1 cellular context compared by ENCODE assay signal in the genomic region with DNA sequence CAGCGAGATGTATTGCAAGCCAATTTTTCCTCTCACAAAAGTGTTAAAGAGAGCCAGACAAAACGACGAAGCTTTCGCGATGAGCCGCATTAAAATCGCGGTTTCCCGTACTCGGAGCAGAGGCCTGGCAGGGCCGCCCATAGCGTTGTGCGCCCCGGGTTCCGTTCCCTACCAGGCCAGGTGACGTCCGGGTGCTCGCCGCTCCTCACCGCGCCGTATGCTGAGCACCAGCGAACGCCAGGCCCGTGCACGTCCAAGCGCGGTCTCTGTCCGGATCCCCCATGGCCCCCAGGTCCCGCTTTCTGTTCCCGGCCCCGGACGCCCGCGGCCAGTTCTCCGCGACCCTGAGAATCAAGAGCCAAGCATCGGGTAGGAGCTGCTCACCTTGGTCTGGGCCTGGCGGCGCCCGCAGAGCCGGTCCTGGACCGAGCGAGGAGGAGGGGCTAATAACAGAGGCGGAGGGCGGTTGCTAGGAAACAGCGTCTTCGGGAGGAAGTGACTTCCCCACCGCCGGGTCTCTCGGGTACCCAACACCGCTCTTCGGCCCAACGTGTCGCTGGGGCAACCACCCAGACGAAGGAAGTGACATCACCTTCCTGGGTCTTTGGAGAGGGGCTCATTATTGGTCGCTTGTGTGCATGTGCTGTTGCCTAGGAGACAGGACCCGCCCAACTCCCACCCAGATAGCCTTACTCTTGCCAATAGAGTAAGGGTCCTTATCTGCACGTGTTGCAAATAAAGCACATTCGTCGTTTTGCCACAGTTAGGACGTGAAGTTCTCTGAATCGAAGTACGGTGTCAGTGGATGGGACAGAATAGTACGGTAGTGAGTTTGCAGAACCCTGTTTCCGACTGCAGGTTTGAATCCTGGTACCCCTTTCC.
TF ChIP-seq lines count a peak whose summit lies in the region.

A gene (minus strand): TSS at position 579 of the 882 bp plus-strand sequence. CDS start 1,115 bp downstream, outside the sequence.

TF ChIP-seq in WTC11, 78 proteins besides CTCF, POLR2A, EP300 and RAD21 (continued from another document):
- TF ChIP-seq, protein P1, sequence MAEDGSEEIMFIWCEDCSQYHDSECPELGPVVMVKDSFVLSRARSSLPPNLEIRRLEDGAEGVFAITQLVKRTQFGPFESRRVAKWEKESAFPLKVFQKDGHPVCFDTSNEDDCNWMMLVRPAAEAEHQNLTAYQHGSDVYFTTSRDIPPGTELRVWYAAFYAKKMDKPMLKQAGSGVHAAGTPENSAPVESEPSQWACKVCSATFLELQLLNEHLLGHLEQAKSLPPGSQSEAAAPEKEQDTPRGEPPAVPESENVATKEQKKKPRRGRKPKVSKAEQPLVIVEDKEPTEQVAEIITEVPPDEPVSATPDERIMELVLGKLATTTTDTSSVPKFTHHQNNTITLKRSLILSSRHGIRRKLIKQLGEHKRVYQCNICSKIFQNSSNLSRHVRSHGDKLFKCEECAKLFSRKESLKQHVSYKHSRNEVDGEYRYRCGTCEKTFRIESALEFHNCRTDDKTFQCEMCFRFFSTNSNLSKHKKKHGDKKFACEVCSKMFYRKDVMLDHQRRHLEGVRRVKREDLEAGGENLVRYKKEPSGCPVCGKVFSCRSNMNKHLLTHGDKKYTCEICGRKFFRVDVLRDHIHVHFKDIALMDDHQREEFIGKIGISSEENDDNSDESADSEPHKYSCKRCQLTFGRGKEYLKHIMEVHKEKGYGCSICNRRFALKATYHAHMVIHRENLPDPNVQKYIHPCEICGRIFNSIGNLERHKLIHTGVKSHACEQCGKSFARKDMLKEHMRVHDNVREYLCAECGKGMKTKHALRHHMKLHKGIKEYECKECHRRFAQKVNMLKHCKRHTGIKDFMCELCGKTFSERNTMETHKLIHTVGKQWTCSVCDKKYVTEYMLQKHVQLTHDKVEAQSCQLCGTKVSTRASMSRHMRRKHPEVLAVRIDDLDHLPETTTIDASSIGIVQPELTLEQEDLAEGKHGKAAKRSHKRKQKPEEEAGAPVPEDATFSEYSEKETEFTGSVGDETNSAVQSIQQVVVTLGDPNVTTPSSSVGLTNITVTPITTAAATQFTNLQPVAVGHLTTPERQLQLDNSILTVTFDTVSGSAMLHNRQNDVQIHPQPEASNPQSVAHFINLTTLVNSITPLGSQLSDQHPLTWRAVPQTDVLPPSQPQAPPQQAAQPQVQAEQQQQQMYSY (CRISPR knock-in tag; IDR thresholded peaks at IDR 0.05), result no peak
- TF ChIP-seq, protein P2, sequence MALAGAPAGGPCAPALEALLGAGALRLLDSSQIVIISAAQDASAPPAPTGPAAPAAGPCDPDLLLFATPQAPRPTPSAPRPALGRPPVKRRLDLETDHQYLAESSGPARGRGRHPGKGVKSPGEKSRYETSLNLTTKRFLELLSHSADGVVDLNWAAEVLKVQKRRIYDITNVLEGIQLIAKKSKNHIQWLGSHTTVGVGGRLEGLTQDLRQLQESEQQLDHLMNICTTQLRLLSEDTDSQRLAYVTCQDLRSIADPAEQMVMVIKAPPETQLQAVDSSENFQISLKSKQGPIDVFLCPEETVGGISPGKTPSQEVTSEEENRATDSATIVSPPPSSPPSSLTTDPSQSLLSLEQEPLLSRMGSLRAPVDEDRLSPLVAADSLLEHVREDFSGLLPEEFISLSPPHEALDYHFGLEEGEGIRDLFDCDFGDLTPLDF (CRISPR knock-in tag; IDR thresholded peaks at IDR 0.05), result no peak
- TF ChIP-seq MXD4 (CRISPR knock-in tag; IDR thresholded peaks at IDR 0.05; ENCODE audit: borderline replicate concordance), result no peak
- TF ChIP-seq, protein P3, sequence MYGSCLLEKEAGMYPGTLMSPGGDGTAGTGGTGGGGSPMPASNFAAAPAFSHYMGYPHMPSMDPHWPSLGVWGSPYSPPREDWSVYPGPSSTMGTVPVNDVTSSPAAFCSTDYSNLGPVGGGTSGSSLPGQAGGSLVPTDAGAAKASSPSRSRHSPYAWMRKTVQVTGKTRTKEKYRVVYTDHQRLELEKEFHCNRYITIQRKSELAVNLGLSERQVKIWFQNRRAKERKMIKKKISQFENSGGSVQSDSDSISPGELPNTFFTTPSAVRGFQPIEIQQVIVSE (CRISPR knock-in tag; IDR thresholded peaks at IDR 0.05; ENCODE audit: borderline replicate concordance), result no peak
- TF ChIP-seq, protein P4, sequence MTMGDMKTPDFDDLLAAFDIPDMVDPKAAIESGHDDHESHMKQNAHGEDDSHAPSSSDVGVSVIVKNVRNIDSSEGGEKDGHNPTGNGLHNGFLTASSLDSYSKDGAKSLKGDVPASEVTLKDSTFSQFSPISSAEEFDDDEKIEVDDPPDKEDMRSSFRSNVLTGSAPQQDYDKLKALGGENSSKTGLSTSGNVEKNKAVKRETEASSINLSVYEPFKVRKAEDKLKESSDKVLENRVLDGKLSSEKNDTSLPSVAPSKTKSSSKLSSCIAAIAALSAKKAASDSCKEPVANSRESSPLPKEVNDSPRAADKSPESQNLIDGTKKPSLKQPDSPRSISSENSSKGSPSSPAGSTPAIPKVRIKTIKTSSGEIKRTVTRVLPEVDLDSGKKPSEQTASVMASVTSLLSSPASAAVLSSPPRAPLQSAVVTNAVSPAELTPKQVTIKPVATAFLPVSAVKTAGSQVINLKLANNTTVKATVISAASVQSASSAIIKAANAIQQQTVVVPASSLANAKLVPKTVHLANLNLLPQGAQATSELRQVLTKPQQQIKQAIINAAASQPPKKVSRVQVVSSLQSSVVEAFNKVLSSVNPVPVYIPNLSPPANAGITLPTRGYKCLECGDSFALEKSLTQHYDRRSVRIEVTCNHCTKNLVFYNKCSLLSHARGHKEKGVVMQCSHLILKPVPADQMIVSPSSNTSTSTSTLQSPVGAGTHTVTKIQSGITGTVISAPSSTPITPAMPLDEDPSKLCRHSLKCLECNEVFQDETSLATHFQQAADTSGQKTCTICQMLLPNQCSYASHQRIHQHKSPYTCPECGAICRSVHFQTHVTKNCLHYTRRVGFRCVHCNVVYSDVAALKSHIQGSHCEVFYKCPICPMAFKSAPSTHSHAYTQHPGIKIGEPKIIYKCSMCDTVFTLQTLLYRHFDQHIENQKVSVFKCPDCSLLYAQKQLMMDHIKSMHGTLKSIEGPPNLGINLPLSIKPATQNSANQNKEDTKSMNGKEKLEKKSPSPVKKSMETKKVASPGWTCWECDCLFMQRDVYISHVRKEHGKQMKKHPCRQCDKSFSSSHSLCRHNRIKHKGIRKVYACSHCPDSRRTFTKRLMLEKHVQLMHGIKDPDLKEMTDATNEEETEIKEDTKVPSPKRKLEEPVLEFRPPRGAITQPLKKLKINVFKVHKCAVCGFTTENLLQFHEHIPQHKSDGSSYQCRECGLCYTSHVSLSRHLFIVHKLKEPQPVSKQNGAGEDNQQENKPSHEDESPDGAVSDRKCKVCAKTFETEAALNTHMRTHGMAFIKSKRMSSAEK (CRISPR knock-in tag; IDR thresholded peaks at IDR 0.05; ENCODE audit: borderline replicate concordance), result no peak
- 0 out of 2 replicates have a peak, but pooled peaks have one; percentile 35 for TF ChIP-seq NFE2L1 (CRISPR knock-in tag; IDR thresholded peaks at IDR 0.05)
- no peak for TF ChIP-seq FOXJ3 (CRISPR knock-in tag; IDR thresholded peaks at IDR 0.05; ENCODE audit: borderline replicate concordance)
- TF ChIP-seq, protein P5, sequence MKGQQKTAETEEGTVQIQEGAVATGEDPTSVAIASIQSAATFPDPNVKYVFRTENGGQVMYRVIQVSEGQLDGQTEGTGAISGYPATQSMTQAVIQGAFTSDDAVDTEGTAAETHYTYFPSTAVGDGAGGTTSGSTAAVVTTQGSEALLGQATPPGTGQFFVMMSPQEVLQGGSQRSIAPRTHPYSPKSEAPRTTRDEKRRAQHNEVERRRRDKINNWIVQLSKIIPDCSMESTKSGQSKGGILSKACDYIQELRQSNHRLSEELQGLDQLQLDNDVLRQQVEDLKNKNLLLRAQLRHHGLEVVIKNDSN (CRISPR knock-in tag; IDR thresholded peaks at IDR 0.05), result peak; percentile 56; the same call in 1 of the 2 replicates
- no peak for TF ChIP-seq GABPB1 (CRISPR knock-in tag; IDR thresholded peaks at IDR 0.05)
- no peak for TF ChIP-seq NFYB (CRISPR knock-in tag; conservative IDR thresholded peaks at IDR 0.05; ENCODE audit: low read depth)
- TF ChIP-seq NR3C1 (CRISPR knock-in tag; conservative IDR thresholded peaks at IDR 0.05; ENCODE audit: low read depth), result no peak
- TF ChIP-seq, protein P6, sequence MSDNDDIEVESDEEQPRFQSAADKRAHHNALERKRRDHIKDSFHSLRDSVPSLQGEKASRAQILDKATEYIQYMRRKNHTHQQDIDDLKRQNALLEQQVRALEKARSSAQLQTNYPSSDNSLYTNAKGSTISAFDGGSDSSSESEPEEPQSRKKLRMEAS (CRISPR knock-in tag; IDR thresholded peaks at IDR 0.05), result peak; percentile 54; the same call in 1 of the 2 replicates
- no peak for TF ChIP-seq ZNF121 (CRISPR knock-in tag; IDR thresholded peaks at IDR 0.05)
- TF ChIP-seq, protein P7, sequence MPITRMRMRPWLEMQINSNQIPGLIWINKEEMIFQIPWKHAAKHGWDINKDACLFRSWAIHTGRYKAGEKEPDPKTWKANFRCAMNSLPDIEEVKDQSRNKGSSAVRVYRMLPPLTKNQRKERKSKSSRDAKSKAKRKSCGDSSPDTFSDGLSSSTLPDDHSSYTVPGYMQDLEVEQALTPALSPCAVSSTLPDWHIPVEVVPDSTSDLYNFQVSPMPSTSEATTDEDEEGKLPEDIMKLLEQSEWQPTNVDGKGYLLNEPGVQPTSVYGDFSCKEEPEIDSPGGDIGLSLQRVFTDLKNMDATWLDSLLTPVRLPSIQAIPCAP (CRISPR knock-in tag; IDR thresholded peaks at IDR 0.05), result no peak
- no peak for TF ChIP-seq ATF1 (CRISPR knock-in tag; IDR thresholded peaks at IDR 0.05)
- TF ChIP-seq NFATC4 (CRISPR knock-in tag; IDR thresholded peaks at IDR 0.05), result no peak
- no peak for TF ChIP-seq ESRRA (CRISPR knock-in tag; IDR thresholded peaks at IDR 0.05; ENCODE audit: borderline replicate concordance)
- 0 out of 2 replicates have a peak, but pooled peaks have one; percentile 36 for TF ChIP-seq MYBL2 (CRISPR knock-in tag; IDR thresholded peaks at IDR 0.05)
- no peak for TF ChIP-seq ZNF317 (CRISPR knock-in tag; IDR thresholded peaks at IDR 0.05; ENCODE audit: borderline replicate concordance, low read depth)
- TF ChIP-seq, protein P8, sequence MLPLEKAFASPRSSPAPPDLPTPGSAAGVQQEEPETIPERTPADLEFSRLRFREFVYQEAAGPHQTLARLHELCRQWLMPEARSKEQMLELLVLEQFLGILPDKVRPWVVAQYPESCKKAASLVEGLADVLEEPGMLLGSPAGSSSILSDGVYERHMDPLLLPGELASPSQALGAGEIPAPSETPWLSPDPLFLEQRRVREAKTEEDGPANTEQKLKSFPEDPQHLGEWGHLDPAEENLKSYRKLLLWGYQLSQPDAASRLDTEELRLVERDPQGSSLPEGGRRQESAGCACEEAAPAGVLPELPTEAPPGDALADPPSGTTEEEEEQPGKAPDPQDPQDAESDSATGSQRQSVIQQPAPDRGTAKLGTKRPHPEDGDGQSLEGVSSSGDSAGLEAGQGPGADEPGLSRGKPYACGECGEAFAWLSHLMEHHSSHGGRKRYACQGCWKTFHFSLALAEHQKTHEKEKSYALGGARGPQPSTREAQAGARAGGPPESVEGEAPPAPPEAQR (CRISPR knock-in tag; IDR thresholded peaks at IDR 0.05), result no peak
- TF ChIP-seq FOXK1 (CRISPR knock-in tag; IDR thresholded peaks at IDR 0.05), result peak; percentile 70
- peak; percentile 68; the same call in 1 of the 2 replicates for TF ChIP-seq FOXP1 (CRISPR knock-in tag; IDR thresholded peaks at IDR 0.05; ENCODE audit: borderline replicate concordance)
- TF ChIP-seq CREB1 (CRISPR knock-in tag; IDR thresholded peaks at IDR 0.05), result no peak
- TF ChIP-seq RORB (CRISPR knock-in tag; IDR thresholded peaks at IDR 0.05), result no peak
- TF ChIP-seq, protein P9, sequence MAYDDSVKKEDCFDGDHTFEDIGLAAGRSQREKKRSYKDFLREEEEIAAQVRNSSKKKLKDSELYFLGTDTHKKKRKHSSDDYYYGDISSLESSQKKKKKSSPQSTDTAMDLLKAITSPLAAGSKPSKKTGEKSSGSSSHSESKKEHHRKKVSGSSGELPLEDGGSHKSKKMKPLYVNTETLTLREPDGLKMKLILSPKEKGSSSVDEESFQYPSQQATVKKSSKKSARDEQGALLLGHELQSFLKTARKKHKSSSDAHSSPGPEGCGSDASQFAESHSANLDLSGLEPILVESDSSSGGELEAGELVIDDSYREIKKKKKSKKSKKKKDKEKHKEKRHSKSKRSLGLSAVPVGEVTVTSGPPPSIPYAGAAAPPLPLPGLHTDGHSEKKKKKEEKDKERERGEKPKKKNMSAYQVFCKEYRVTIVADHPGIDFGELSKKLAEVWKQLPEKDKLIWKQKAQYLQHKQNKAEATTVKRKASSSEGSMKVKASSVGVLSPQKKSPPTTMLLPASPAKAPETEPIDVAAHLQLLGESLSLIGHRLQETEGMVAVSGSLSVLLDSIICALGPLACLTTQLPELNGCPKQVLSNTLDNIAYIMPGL (CRISPR knock-in tag; IDR thresholded peaks at IDR 0.05), result peak; percentile 76; the same call in 1 of the 2 replicates
- TF ChIP-seq, protein P10, sequence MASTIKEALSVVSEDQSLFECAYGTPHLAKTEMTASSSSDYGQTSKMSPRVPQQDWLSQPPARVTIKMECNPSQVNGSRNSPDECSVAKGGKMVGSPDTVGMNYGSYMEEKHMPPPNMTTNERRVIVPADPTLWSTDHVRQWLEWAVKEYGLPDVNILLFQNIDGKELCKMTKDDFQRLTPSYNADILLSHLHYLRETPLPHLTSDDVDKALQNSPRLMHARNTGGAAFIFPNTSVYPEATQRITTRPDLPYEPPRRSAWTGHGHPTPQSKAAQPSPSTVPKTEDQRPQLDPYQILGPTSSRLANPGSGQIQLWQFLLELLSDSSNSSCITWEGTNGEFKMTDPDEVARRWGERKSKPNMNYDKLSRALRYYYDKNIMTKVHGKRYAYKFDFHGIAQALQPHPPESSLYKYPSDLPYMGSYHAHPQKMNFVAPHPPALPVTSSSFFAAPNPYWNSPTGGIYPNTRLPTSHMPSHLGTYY (CRISPR knock-in tag; IDR thresholded peaks at IDR 0.05), result no peak
- no peak for TF ChIP-seq JUN (CRISPR knock-in tag; IDR thresholded peaks at IDR 0.05)
- no peak for TF ChIP-seq ZNF138 (CRISPR knock-in tag; conservative IDR thresholded peaks at IDR 0.05)
